ENCODE assay signal across 31 cellular contexts in genomic region chr5:83000922-83001321, GRCh38.
DNase-seq lines count a peak whose midpoint lies in the region; ATAC-seq, FAIRE-seq and TF ChIP-seq lines count a peak whose summit lies in the region.
"Had no signal": no experiment of that assay in that cellular context is flagged by ENCODE, and none has a peak within 500 bp of the region (broad histone marks: within the 10 kb centered on the region; RNA-seq: fewer than 3 reads in every experiment).

No MANE protein-coding gene starts in this region.

- H3K9me3 ChIP-seq in A549: no peaks in the 10 kb centered on the region
- H3K9me3 ChIP-seq in HEK293 (ENCODE audit: control insufficient read depth, insufficient read depth, low read depth, low read length): no peaks in the 10 kb centered on the region
- no peaks in the 10 kb centered on the region for H3K9me3 ChIP-seq in CD4-positive, alpha-beta T cell (ENCODE audit: control insufficient read depth, low read length)
- H3K9me3 ChIP-seq: esophagus squamous epithelium, neutrophil had no signal

- no peaks in the 10 kb centered on the region for H3K9me3 Mint-ChIP-seq in mesothelial cell of epicardium
- H3K9me3 Mint-ChIP-seq in CD4-positive, alpha-beta T cell: no peaks in the 10 kb centered on the region
- H3K9me3 Mint-ChIP-seq: activated CD4-positive, alpha-beta memory T cell treated with anti-CD3 and anti-CD28 coated beads, Interleukin-2, amount 10 ng/mL, durations not matched to agents 7 days and 5 days; activated naive CD4-positive, alpha-beta T cell treated with anti-CD3 and anti-CD28 coated beads for 36 hours; activated T-helper 1 cell treated with anti-CD3 and anti-CD28 coated beads, Interleukin-12 subunit alpha, Interleukin-12 subunit beta, Interleukin-2, Interleukin-4 antibody, amounts not matched to agents 30 ng/mL and 10 ng/mL and 1 ng/mL, durations not matched to agents 14 hours and 24 hours and 36 hours; CD8-positive, alpha-beta T cell; central memory CD8-positive, alpha-beta T cell; memory B cell; stimulated activated naive B cell treated with anti-CD40 and anti-IgM and Interleukin-4, amounts not matched to agents 10 μg/mL and 1 μg/mL and 100 μg/mL, for 72 hours; T-helper 2 cell treated with Interferon-gamma antibody and Interleukin-4, amounts not matched to agents 5 μg/mL and 100 μg/mL, for 36 hours; type B pancreatic cell had no signal

- H3K4me1 Mint-ChIP-seq in mesothelial cell of epicardium: peaks cover 27% of the 10 kb centered on the region
- H3K4me1 Mint-ChIP-seq in CD4-positive, alpha-beta T cell (ENCODE audit: low read depth): no peaks in the 10 kb centered on the region
- H3K4me1 Mint-ChIP-seq: activated CD4-positive, alpha-beta memory T cell treated with anti-CD3 and anti-CD28 coated beads, Interleukin-2, amount 10 ng/mL, durations not matched to agents 7 days and 5 days; central memory CD8-positive, alpha-beta T cell; memory B cell; stimulated activated naive B cell treated with anti-CD40 and anti-IgM and Interleukin-4, amounts not matched to agents 10 μg/mL and 1 μg/mL and 100 μg/mL, for 72 hours had no signal

- POLR2A ChIA-PET in A549 (lab: Yijun Ruan, JAX) (no interaction called here), HEK293 (lab: Yijun Ruan, JAX) (no interaction called here)
- POLR2A ChIA-PET in CD4-positive, alpha-beta T cell (lab: Charles Lee): no interaction called here

- no peak overlapping the region for H3K4me3 ChIP-seq in A549
- no peak overlapping the region for H3K4me3 ChIP-seq in HEK293 (ENCODE audit: low read depth, low read length)
- H3K4me3 ChIP-seq in epithelial cell of proximal tubule (ENCODE audit: low read depth, low read length): no peak overlapping the region
- H3K4me3 ChIP-seq: esophagus squamous epithelium had no signal

- TF ChIP-seq CTCF in A549 (IDR thresholded peaks at IDR 0.05) (no peak), HEK293 (tag by site-specific recombination; IDR thresholded peaks at IDR 0.05) (no peak), epithelial cell of proximal tubule (conservative IDR thresholded peaks at IDR 0.05; ENCODE audit: low read depth, low read length) (no peak), mesothelial cell of epicardium (IDR thresholded peaks at IDR 0.05; ENCODE audit: unreplicated experiment) (no peak)
- TF ChIP-seq CTCF in CD4-positive, alpha-beta T cell (IDR thresholded peaks at IDR 0.05): no peak

- WGBS in A549 (ENCODE audit: missing lambda C conversion rate): 71% methylated on average over 1 of the region's 1 CpG

- no peak for ATAC-seq in A549
- no peak for ATAC-seq in CD4-positive, alpha-beta T cell (ENCODE audit: poor library complexity)
- ATAC-seq: CD8-positive, alpha-beta T cell; left colon; stimulated activated naive B cell treated with anti-CD40 and anti-IgM and Interleukin-4, amounts not matched to agents 10 μg/mL and 1 μg/mL and 100 μg/mL, for 72 hours had no signal

- no peaks in the 10 kb centered on the region for H3K27me3 Mint-ChIP-seq in mesothelial cell of epicardium (ENCODE audit: low read depth)
- H3K27me3 Mint-ChIP-seq in CD4-positive, alpha-beta T cell: no peaks in the 10 kb centered on the region
- H3K27me3 Mint-ChIP-seq: activated CD4-positive, alpha-beta memory T cell treated with anti-CD3 and anti-CD28 coated beads, Interleukin-2, amount 10 ng/mL, durations not matched to agents 7 days and 5 days; progenitor cell of endocrine pancreas; stimulated activated naive B cell treated with anti-CD40 and anti-IgM and Interleukin-4, amounts not matched to agents 10 μg/mL and 1 μg/mL and 100 μg/mL, for 72 hours had no signal

- no peak overlapping the region for H3K4me2 ChIP-seq in A549

- TF ChIP-seq RAD21 in A549 (conservative IDR thresholded peaks at IDR 0.05 in 1 of 2, IDR thresholded peaks at IDR 0.05 in 1 of 2): no peak

- no peak for DNase-seq in A549 (ENCODE audit: low read depth in 1 of 2, low spot score in 1 of 2)
- DNase-seq in epithelial cell of proximal tubule (ENCODE audit: low read depth): peak; percentile 59
- DNase-seq in mesothelial cell of epicardium (ENCODE audit: low spot score in 2 of 2, unreplicated experiment in 2 of 2): no peak
- no peak for DNase-seq in MV-4-11 (lab: John Stamatoyannopoulos, UW)
- no peak for DNase-seq in CD4-positive, alpha-beta T cell
- no peak for DNase-seq in GM12892 (ENCODE audit: insufficient read length)
- DNase-seq in stimulated activated naive CD4-positive, alpha-beta T cell (lab: John Stamatoyannopoulos, UW): no peak
- DNase-seq: activated CD4-positive, alpha-beta memory T cell treated with anti-CD3 and anti-CD28 coated beads, Interleukin-2, amount 10 ng/mL, durations not matched to agents 7 days and 5 days; activated CD4-positive, alpha-beta T cell treated with anti-CD3 and anti-CD28 coated beads for 1 hour; activated CD8-positive, alpha-beta memory T cell treated with anti-CD3 and anti-CD28 coated beads, Interleukin-2, amount 50 U/mL, for 4 hours; activated naive CD4-positive, alpha-beta T cell treated with anti-CD3 and anti-CD28 coated beads for 36 hours; AML-193; CD8-positive, alpha-beta T cell; DMS 273 treated with DMSO at 0.1 percent for 48 hours; esophagus squamous epithelium; foreskin melanocyte; H7; left colon; NCI-H774; SIG-M5; stimulated activated CD4-positive, alpha-beta T cell treated with anti-CD3 and anti-CD28 coated beads, Interleukin-15, amount 100 ng/mL, for 24 hours; stimulated activated naive B cell treated with anti-CD40 and anti-IgM and Interleukin-4, amounts not matched to agents 10 μg/mL and 1 μg/mL and 100 μg/mL, for 72 hours had no signal

- peaks cover 6% of the 10 kb centered on the region; the same call in 1 of the 3 replicates for H3K4me1 ChIP-seq in A549
- H3K4me1 ChIP-seq in HEK293 (ENCODE audit: control insufficient read depth, insufficient read depth, low read length): peaks cover 9% of the 10 kb centered on the region; the same call in 1 of the 2 replicates
- H3K4me1 ChIP-seq: esophagus squamous epithelium had no signal

- no peaks in the 10 kb centered on the region for H3K36me3 ChIP-seq in HEK293 (ENCODE audit: control insufficient read depth in 2 of 2, insufficient read depth in 1 of 2, low read length in 2 of 2)
- H3K36me3 ChIP-seq: esophagus squamous epithelium, neutrophil had no signal

- CTCF ChIA-PET in A549 (lab: Yijun Ruan, JAX): no interaction called here
- CTCF ChIA-PET in HEK293 (lab: Yijun Ruan, JAX): interaction anchor here (1.2 kb wide), 1 partner anchor 359 kb away, joined by 3 read pairs; no protein-coding TSS in a partner anchor
- CTCF ChIA-PET in CD4-positive, alpha-beta T cell (lab: Charles Lee): no interaction called here

- intact Hi-C loops in CD4-positive, alpha-beta T cell (cut with DNase I, micrococcal nuclease): no loop called here

- peak overlapping the region; percentile 54 for H3K27ac Mint-ChIP-seq in mesothelial cell of epicardium
- no peak overlapping the region for H3K27ac Mint-ChIP-seq in CD4-positive, alpha-beta T cell
- H3K27ac Mint-ChIP-seq: activated CD4-positive, alpha-beta memory T cell treated with anti-CD3 and anti-CD28 coated beads, Interleukin-2, amount 10 ng/mL, durations not matched to agents 7 days and 5 days; activated naive CD4-positive, alpha-beta T cell treated with anti-CD3 and anti-CD28 coated beads for 36 hours; activated T-helper 1 cell treated with anti-CD3 and anti-CD28 coated beads, Interleukin-12 subunit alpha, Interleukin-12 subunit beta, Interleukin-2, Interleukin-4 antibody, amounts not matched to agents 30 ng/mL and 10 ng/mL and 1 ng/mL, durations not matched to agents 14 hours and 24 hours and 36 hours; CD8-positive, alpha-beta T cell; memory B cell; progenitor cell of endocrine pancreas; stimulated activated naive B cell treated with anti-CD40 and anti-IgM and Interleukin-4, amounts not matched to agents 10 μg/mL and 1 μg/mL and 100 μg/mL, for 72 hours; T-helper 2 cell treated with Interferon-gamma antibody and Interleukin-4, amounts not matched to agents 5 μg/mL and 100 μg/mL, for 36 hours; type B pancreatic cell had no signal

- no peaks in the 10 kb centered on the region for H3K36me3 Mint-ChIP-seq in mesothelial cell of epicardium
- no peaks in the 10 kb centered on the region for H3K36me3 Mint-ChIP-seq in CD4-positive, alpha-beta T cell (ENCODE audit: low read depth)
- H3K36me3 Mint-ChIP-seq: CD8-positive, alpha-beta T cell; memory B cell; stimulated activated naive B cell treated with anti-CD40 and anti-IgM and Interleukin-4, amounts not matched to agents 10 μg/mL and 1 μg/mL and 100 μg/mL, for 72 hours; type B pancreatic cell had no signal

- H3K27me3 ChIP-seq in CD4-positive, alpha-beta T cell (ENCODE audit: control insufficient read depth, insufficient read depth, low read length): no peaks in the 10 kb centered on the region
- H3K27me3 ChIP-seq: esophagus squamous epithelium, neutrophil had no signal

- H3K4me3 Mint-ChIP-seq in mesothelial cell of epicardium: no peak overlapping the region
- H3K4me3 Mint-ChIP-seq in CD4-positive, alpha-beta T cell: no peak overlapping the region
- H3K4me3 Mint-ChIP-seq: activated CD4-positive, alpha-beta memory T cell treated with anti-CD3 and anti-CD28 coated beads, Interleukin-2, amount 10 ng/mL, durations not matched to agents 7 days and 5 days; activated naive CD4-positive, alpha-beta T cell treated with anti-CD3 and anti-CD28 coated beads for 36 hours; activated T-helper 1 cell treated with anti-CD3 and anti-CD28 coated beads, Interleukin-12 subunit alpha, Interleukin-12 subunit beta, Interleukin-2, Interleukin-4 antibody, amounts not matched to agents 30 ng/mL and 10 ng/mL and 1 ng/mL, durations not matched to agents 14 hours and 24 hours and 36 hours; CD8-positive, alpha-beta T cell; central memory CD8-positive, alpha-beta T cell; memory B cell; stimulated activated naive B cell treated with anti-CD40 and anti-IgM and Interleukin-4, amounts not matched to agents 10 μg/mL and 1 μg/mL and 100 μg/mL, for 72 hours; T-helper 2 cell treated with Interferon-gamma antibody and Interleukin-4, amounts not matched to agents 5 μg/mL and 100 μg/mL, for 36 hours; type B pancreatic cell had no signal

- TF ChIP-seq EP300 in A549 (IDR thresholded peaks at IDR 0.05): no peak

- TF ChIP-seq POLR2A in A549 (IDR thresholded peaks at IDR 0.05; ENCODE audit: low read length): no peak
- TF ChIP-seq POLR2A in GM12892 (IDR thresholded peaks at IDR 0.05; ENCODE audit: low read depth, low read length): no peak

- FAIRE-seq in A549 (lab: Jason Lieb, UNC) (peak; percentile 61), GM12892 (lab: Jason Lieb, UNC) (no peak)
- FAIRE-seq: RCC 7860 had no signal

- no peak overlapping the region for H3K27ac ChIP-seq in A549
- no peak overlapping the region for H3K27ac ChIP-seq in HEK293 (ENCODE audit: extremely low read depth, low read depth, low read length)
- no peak overlapping the region for H3K27ac ChIP-seq in CD4-positive, alpha-beta T cell (ENCODE audit: low read depth, low read length)
- H3K27ac ChIP-seq: esophagus squamous epithelium, neutrophil had no signal

TF ChIP-seq in HEK293, 187 proteins besides CTCF, POLR2A, EP300 and RAD21:
- TF ChIP-seq SP7 (tag by site-specific recombination; IDR thresholded peaks at IDR 0.05) (0 out of 2 replicates have a peak, but pooled peaks have one; percentile 22), TCF7L2 (IDR thresholded peaks at IDR 0.05; ENCODE audit: borderline replicate concordance, low read depth, low read length) (no peak), MZF1 (tag by site-specific recombination; IDR thresholded peaks at IDR 0.05; ENCODE audit: borderline replicate concordance) (peak; percentile 85; the same call in 1 of the 2 replicates)
